Comparison of ENCODE assay signal across 35 cellular contexts in genomic region chr17:53122966-53123365, GRCh38.
"Had no signal": no experiment of that assay in that cellular context is flagged by ENCODE, and none has a peak within 500 bp of the region (broad histone marks: within the 10 kb centered on the region; RNA-seq: fewer than 3 reads in every experiment).

No MANE protein-coding gene starts in this region.

- H3K27ac ChIP-seq: KMS-11 had no signal

- H3K36me3 ChIP-seq: MG63 had no signal

- H3K9me3 ChIP-seq: MG63 had no signal

- H3K27me3 ChIP-seq: MG63 had no signal

- H3K4me2 ChIP-seq: KMS-11 had no signal

- DNase-seq: Karpas-422, Kasumi-1, MG63, MM.1S, MV-4-11, NCI-H1048, NCI-H1092, NCI-H1092 treated with DMSO at 0.1 percent for 48 hours, NCI-H1105, NCI-H1105 treated with DMSO at 0.1 percent for 48 hours, NCI-H1417, NCI-H1417 treated with DMSO at 0.1 percent for 48 hours, NCI-H1436, NCI-H1436 treated with DMSO at 0.1 percent for 48 hours, NCI-H146, NCI-H1694, NCI-H1694 treated with DMSO at 0.1 percent for 48 hours, NCI-H187, NCI-H187 treated with DMSO at 0.1 percent for 48 hours, NCI-H1930, NCI-H2029, NCI-H2029 treated with DMSO at 0.1 percent for 48 hours, NCI-H2081, NCI-H2081 treated with DMSO at 0.1 percent for 48 hours, NCI-H2107, NCI-H2171, NCI-H2171 treated with DMSO at 0.1 percent for 48 hours, NCI-H2227 treated with DMSO at 0.1 percent for 48 hours, NCI-H226, NCI-H345, NCI-H446, NCI-H446 treated with DMSO at 0.1 percent for 48 hours, NCI-H510A, NCI-H510A treated with DMSO at 0.1 percent for 48 hours had no signal

- H3K4me3 ChIP-seq: MG63 had no signal

- H3K9ac ChIP-seq: KMS-11 had no signal
